Comparison of ENCODE assay signal across 8 cellular contexts in genomic region chr13:45121421-45121820, GRCh38. TPM values are rescaled to one million over a fixed set of nuclear protein-coding genes. Genes with fewer than 3 reads are reported as not detected.
A peak's percentile ranks its signal among the peaks of the same experiment; 100 is the strongest.
DNase-seq lines count a peak whose midpoint lies in the region; ATAC-seq and TF ChIP-seq lines count a peak whose summit lies in the region.

No MANE protein-coding gene starts in this region.

- H4K20me1 ChIP-seq in smooth muscle cell (ENCODE audit: low read depth) = peaks cover 24% of the 10 kb centered on the region

- peaks cover 5% of the 10 kb centered on the region; the same call in 1 of the 2 replicates for H3K36me3 ChIP-seq in Panc1 (ENCODE audit: control insufficient read depth, insufficient read depth, low read length)
- no peaks in the 10 kb centered on the region for H3K36me3 ChIP-seq in smooth muscle cell (ENCODE audit: low read depth)

- H3K9me3 ChIP-seq in Panc1 (ENCODE audit: control insufficient read depth, insufficient read depth, low read depth, low read length) (no peaks in the 10 kb centered on the region), smooth muscle cell (replicated peaks; ENCODE audit: low read depth) (no peaks in the 10 kb centered on the region)

- peak overlapping the region; percentile 86 for H3K4me2 ChIP-seq in smooth muscle cell

- CTCF ChIA-PET in Panc1 (lab: Charles Lee) = no interaction called here

- POLR2A ChIA-PET in Panc1 (lab: Charles Lee) = no interaction called here

- H3K9ac ChIP-seq in smooth muscle cell (ENCODE audit: low read depth) = peak overlapping the region; percentile 90

- intact Hi-C loops in Panc1 (cut with micrococcal nuclease; ENCODE audit: unreplicated experiment) = no loop called here

- peaks cover 59% of the 10 kb centered on the region for H3K79me2 ChIP-seq in smooth muscle cell (ENCODE audit: low read depth)

- in situ Hi-C loops in Panc1 (cut with HindIII; ENCODE audit: low pct_unique_long_range_greater_than_20kb, low sequenced_read_pairs) = no loop called here

- H3K27me3 ChIP-seq in Panc1 (ENCODE audit: control insufficient read depth, insufficient read depth, low read length) (no peaks in the 10 kb centered on the region), smooth muscle cell (ENCODE audit: low read depth) (no peaks in the 10 kb centered on the region)

- H3K4me3 ChIP-seq in Panc1 (ENCODE audit: low read depth in 2 of 2, low read length in 2 of 2) = peak overlapping the region; percentile 80 to 99
- H3K4me3 ChIP-seq in fibroblast of the aortic adventitia (ENCODE audit: low read depth, low read length) = peak overlapping the region; percentile 76
- peak overlapping the region; percentile 79 for H3K4me3 ChIP-seq in smooth muscle cell

- peak overlapping the region; percentile 93 for H2AFZ ChIP-seq in smooth muscle cell (ENCODE audit: low read depth)

- peak; percentile 19 for DNase-seq in GM20000 (ENCODE audit: low spot score)
- DNase-seq in Panc1 (ENCODE audit: low read depth, low spot score) = no peak
- DNase-seq in fibroblast of the aortic adventitia (ENCODE audit: low read depth) = peak; percentile 42
- no peak for DNase-seq in smooth muscle cell (lab: John Stamatoyannopoulos, UW; ENCODE audit: unreplicated experiment)
- no peak for DNase-seq in medulla oblongata (ENCODE audit: extremely low spot score)
- DNase-seq in effector CD4-positive, alpha-beta T cell = no peak
- no peak for DNase-seq in stimulated activated CD4-positive, alpha-beta T cell treated with anti-CD3 and anti-CD28 coated beads, Interleukin-15, amount 100 ng/mL, for 24 hours
- DNase-seq in stimulated activated naive CD4-positive, alpha-beta T cell (lab: John Stamatoyannopoulos, UW) = no peak

- no peaks in the 10 kb centered on the region for H3F3A ChIP-seq in smooth muscle cell (ENCODE audit: low read depth)

- no peak for ATAC-seq in Panc1

- 29% methylated on average over 6 of the region's 6 CpGs for WGBS in smooth muscle cell (ENCODE audit: low lambda C conversion rate)

- peaks cover 6% of the 10 kb centered on the region for H3K4me1 ChIP-seq in Panc1 (ENCODE audit: control insufficient read depth, insufficient read depth, low read length)
- H3K4me1 ChIP-seq in smooth muscle cell (ENCODE audit: low read depth) = peaks cover 9% of the 10 kb centered on the region

- no TSS peak for BruUV-seq in Panc1 (replicated peaks; lab: Mats Ljungman, UMichigan)

- H3K27ac ChIP-seq in Panc1 (ENCODE audit: low read length) = peak overlapping the region; percentile 91
- peak overlapping the region; percentile 92 for H3K27ac ChIP-seq in smooth muscle cell (ENCODE audit: low read depth)

- TF ChIP-seq CTCF in GM20000 (IDR thresholded peaks at IDR 0.05; ENCODE audit: extremely low read depth, missing control alignments) = no peak
- no peak for TF ChIP-seq CTCF in Panc1 (IDR thresholded peaks at IDR 0.05)
- TF ChIP-seq CTCF in fibroblast of the aortic adventitia (IDR thresholded peaks at IDR 0.05; ENCODE audit: insufficient read depth, low read length) = peak; percentile 20
- no peak for TF ChIP-seq CTCF in smooth muscle cell (IDR thresholded peaks at IDR 0.05; ENCODE audit: borderline replicate concordance, insufficient read depth, poor library complexity, severe bottlenecking)

RNA-seq across cellular contexts. Expression of gene GTF2F2, which starts 1.1 kb away (rescaled TPM):
- 21.7 TPM for total RNA-seq in Panc1 (2021; ENCODE audit: unreplicated experiment)
- polyA plus RNA-seq in Panc1 (2012; ENCODE audit: insufficient read length) = 10.0 TPM
- total RNA-seq in fibroblast of the aortic adventitia (ENCODE audit: low replicate concordance) = 16.6 and 19.0 TPM in 2 replicates
- 25.3 and 28.1 TPM in 2 replicates for total RNA-seq in smooth muscle cell
- polyA plus RNA-seq in smooth muscle cell = 11.2 and 14.6 TPM in 2 replicates

Comparison
In these comparisons a context has a peak if more than half of its experiments do, and no peak if none do; other contexts are left out.
1. DNase-seq: peak in GM20000 (single experiment) and fibroblast of the aortic adventitia (single experiment); none in Panc1 (single experiment), smooth muscle cell (single experiment), medulla oblongata (single experiment), effector CD4-positive, alpha-beta T cell (single experiment), stimulated activated CD4-positive, alpha-beta T cell treated with anti-CD3 and anti-CD28 coated beads, Interleukin-15, amount 100 ng/mL, for 24 hours (single experiment) and stimulated activated naive CD4-positive, alpha-beta T cell (0 of 6).
2. Peak in every context shown above with its lines, with median percentiles within 50 percentile points of each other: H3K4me3 ChIP-seq.